12 cellular contexts compared by ENCODE assay signal in genomic region chr21:35324372-35325220, GRCh38.
A peak's percentile ranks its signal among the peaks of the same experiment; 100 is the strongest.
DNase-seq lines count a peak whose midpoint lies in the region; ATAC-seq and TF ChIP-seq lines count a peak whose summit lies in the region.
"Had no signal": no experiment of that assay in that cellular context is flagged by ENCODE, and none has a peak within 500 bp of the region (broad histone marks: within the 10 kb centered on the region; RNA-seq: fewer than 3 reads in every experiment).

No MANE protein-coding gene starts in this region.

- H3K36me3 Mint-ChIP-seq in mesothelial cell of epicardium = no peaks in the 10 kb centered on the region

- dilution Hi-C loops in mammary epithelial cell (cut with HindIII; ENCODE audit: low sequenced_read_pairs) = no loop called here

- no peaks in the 10 kb centered on the region for H3K9me3 Mint-ChIP-seq in mesothelial cell of epicardium
- H3K9me3 Mint-ChIP-seq: activated B cell treated with CpG ODN at 0.5 μM for 24 hours had no signal

- H3K4me2 ChIP-seq in mammary epithelial cell (ENCODE audit: insufficient read depth, low read depth, low read length) = no peak overlapping the region
- H3K4me2 ChIP-seq: A549 had no signal

- H3K4me3 Mint-ChIP-seq in mesothelial cell of epicardium = no peak overlapping the region
- H3K4me3 Mint-ChIP-seq: activated B cell treated with CpG ODN at 0.5 μM for 24 hours had no signal

- H3K36me3 ChIP-seq in mammary epithelial cell (ENCODE audit: insufficient read depth, low read length) (no peaks in the 10 kb centered on the region), breast epithelium (no peaks in the 10 kb centered on the region), aorta (ENCODE audit: control insufficient read depth in 1 of 2, insufficient read depth in 2 of 2, low read length in 1 of 2) (no peaks in the 10 kb centered on the region)
- H3K36me3 ChIP-seq: adrenal gland had no signal

- peaks cover 17% of the 10 kb centered on the region for H3K4me1 ChIP-seq in mammary epithelial cell (ENCODE audit: insufficient read depth, low read length)
- no peaks in the 10 kb centered on the region for H3K4me1 ChIP-seq in breast epithelium
- peaks cover 2 to 17% of the 10 kb centered on the region in 2 donors for H3K4me1 ChIP-seq in aorta (ENCODE audit: control insufficient read depth in 1 of 2, insufficient read depth in 2 of 2, low read length in 2 of 2)
- H3K4me1 ChIP-seq: A549 had no signal

- BruUV-seq in mammary epithelial cell (replicated peaks; lab: Mats Ljungman, UMichigan) = no TSS peak

- TF ChIP-seq CTCF in mammary epithelial cell (conservative IDR thresholded peaks at IDR 0.05 in 1 of 2, IDR thresholded peaks at IDR 0.05 in 1 of 2; ENCODE audit: extremely low read depth in 1 of 2, insufficient read depth in 1 of 2, low read depth in 1 of 2, low read length in 2 of 2) = no peak
- no peak for TF ChIP-seq CTCF in breast epithelium (IDR thresholded peaks at IDR 0.05)
- no peak for TF ChIP-seq CTCF in mesothelial cell of epicardium (IDR thresholded peaks at IDR 0.05; ENCODE audit: unreplicated experiment)

- H3K27me3 Mint-ChIP-seq in mesothelial cell of epicardium (ENCODE audit: low read depth) = peaks cover 2% of the 10 kb centered on the region
- H3K27me3 Mint-ChIP-seq: activated B cell treated with CpG ODN at 0.5 μM for 24 hours had no signal

- ATAC-seq in aorta (ENCODE audit: low FRiP score) (peak; percentile 34), GM21576 (IDR thresholded peaks at IDR 0.05; ENCODE audit: unreplicated experiment) (no peak)
- ATAC-seq: A549 had no signal

- H2AFZ ChIP-seq in mammary epithelial cell (ENCODE audit: low read depth, low read length) = peak overlapping the region; percentile 12

- DNase-seq in mammary epithelial cell (peak; percentile 39), breast epithelium (ENCODE audit: low spot score in 2 of 2) (no peak), dedifferentiated amniotic fluid mesenchymal stem cell (ENCODE audit: extremely low spot score) (peak; percentile 86), mesothelial cell of epicardium (ENCODE audit: low spot score in 2 of 2, unreplicated experiment in 2 of 2) (no peak), aorta (no peak), globus pallidus (ENCODE audit: low spot score) (no peak)
- no peak for DNase-seq in stimulated activated naive CD4-positive, alpha-beta T cell (lab: John Stamatoyannopoulos, UW)
- DNase-seq: activated B cell treated with CpG ODN at 0.5 μM for 24 hours, NCI-H524 treated with DMSO at 0.1 percent for 48 hours had no signal

- in situ Hi-C loops in mammary epithelial cell (cut with MboI; ENCODE audit: low sequenced_read_pairs in 2 of 2) = no loop called here

- no peak overlapping the region for H3K9ac ChIP-seq in mammary epithelial cell (ENCODE audit: insufficient read depth, low read length)

- CTCF ChIA-PET in mammary epithelial cell (lab: Charles Lee; ENCODE audit: low non-redundant PET) = no interaction called here

- 69% methylated on average over 14 of the region's 14 CpGs for WGBS in mammary epithelial cell (ENCODE audit: low coverage, missing lambda C conversion rate)
- 27 to 32% methylated on average over 14 of the region's 14 CpGs for WGBS in aorta, 2 donors

- H3K27ac Mint-ChIP-seq in mesothelial cell of epicardium = peak overlapping the region; percentile 8
- H3K27ac Mint-ChIP-seq: activated B cell treated with CpG ODN at 0.5 μM for 24 hours had no signal

- peaks cover 21% of the 10 kb centered on the region for H3K4me1 Mint-ChIP-seq in mesothelial cell of epicardium
- H3K4me1 Mint-ChIP-seq: activated B cell treated with CpG ODN at 0.5 μM for 24 hours had no signal

- H3K27me3 ChIP-seq in mammary epithelial cell (ENCODE audit: insufficient read depth, low read length) = no peaks in the 10 kb centered on the region
- no peaks in the 10 kb centered on the region for H3K27me3 ChIP-seq in breast epithelium
- no peaks in the 10 kb centered on the region for H3K27me3 ChIP-seq in aorta (ENCODE audit: control insufficient read depth in 1 of 2, insufficient read depth in 2 of 2, low read length in 1 of 2)
- H3K27me3 ChIP-seq: adrenal gland had no signal

- no peaks in the 10 kb centered on the region for H3K79me2 ChIP-seq in mammary epithelial cell (ENCODE audit: insufficient read depth, low read length)

- H3K27ac ChIP-seq in mammary epithelial cell (ENCODE audit: insufficient read depth, low read depth, low read length) = no peak overlapping the region
- H3K27ac ChIP-seq in breast epithelium = peak overlapping the region in 1 of 2 donors; percentile 17
- peak overlapping the region; percentile 37 to 99 for H3K27ac ChIP-seq in aorta (ENCODE audit: low read depth in 1 of 2, low read length in 2 of 2)
- H3K27ac ChIP-seq: A549 had no signal

- no peaks in the 10 kb centered on the region for H3K9me3 ChIP-seq in mammary epithelial cell (replicated peaks; ENCODE audit: insufficient read depth, low read length)
- H3K9me3 ChIP-seq in breast epithelium = no peaks in the 10 kb centered on the region
- H3K9me3 ChIP-seq in aorta (ENCODE audit: control insufficient read depth, low read length) = no peaks in the 10 kb centered on the region
- H3K9me3 ChIP-seq: A549, adrenal gland had no signal

- no peak overlapping the region for H3K4me3 ChIP-seq in mammary epithelial cell (replicated peaks in 1 of 3; ENCODE audit: insufficient read depth in 1 of 3, low read depth in 2 of 3, low read length in 3 of 3)
- no peak overlapping the region for H3K4me3 ChIP-seq in breast epithelium
- no peak overlapping the region for H3K4me3 ChIP-seq in aorta (ENCODE audit: low read length in 2 of 2)
- H3K4me3 ChIP-seq: A549, adrenal gland had no signal

- intact Hi-C loops in mammary epithelial cell (cut with micrococcal nuclease) (no loop called here), breast epithelium (cut with DNase I; ENCODE audit: low total_unique reads) (no loop called here), aorta (cut with DNase I) (loop anchor here in 1 of 2 donors (5.0 kb wide), 1 partner anchor 437 kb away; no protein-coding TSS in a partner anchor)

- TF ChIP-seq POLR2A in breast epithelium (IDR thresholded peaks at IDR 0.05) = no peak

- no peaks in the 10 kb centered on the region for H4K20me1 ChIP-seq in mammary epithelial cell (ENCODE audit: insufficient read depth, low read length)

Comparison
In these comparisons a context has a peak if more than half of its experiments do, and no peak if none do; other contexts are left out.
1. DNase-seq: peak in mammary epithelial cell (single experiment) and dedifferentiated amniotic fluid mesenchymal stem cell (single experiment); none in breast epithelium (0 of 2), mesothelial cell of epicardium (0 of 2), aorta (0 of 2), globus pallidus (single experiment) and stimulated activated naive CD4-positive, alpha-beta T cell (0 of 6).